Comparison of ENCODE assay signal across 8 cellular contexts in genomic region chr19:35155441-35155840, GRCh38. TPM values are rescaled to one million over a fixed set of nuclear protein-coding genes. Genes with fewer than 3 reads are reported as not detected.
A peak's percentile ranks its signal among the peaks of the same experiment; 100 is the strongest.
DNase-seq lines count a peak whose midpoint lies in the region; ATAC-seq and TF ChIP-seq lines count a peak whose summit lies in the region.

No MANE protein-coding gene starts in this region.

- H3K27me3 ChIP-seq in H7 (ENCODE audit: control insufficient read depth, insufficient read depth, low read length) (no peaks in the 10 kb centered on the region; the same call in 1 of the 2 replicates), skeletal muscle satellite cell (ENCODE audit: control insufficient read depth, insufficient read depth, low read length) (no peaks in the 10 kb centered on the region)

- no peak for ATAC-seq in omental fat pad (ENCODE audit: low FRiP score)

- peaks cover 22% of the 10 kb centered on the region for H3K4me1 ChIP-seq in skeletal muscle satellite cell (ENCODE audit: control insufficient read depth, insufficient read depth, low read length)

- H3K36me3 ChIP-seq in H7 (replicated peaks; ENCODE audit: control insufficient read depth, insufficient read depth, low read length), result peaks cover 17% of the 10 kb centered on the region
- H3K36me3 ChIP-seq in skeletal muscle satellite cell (ENCODE audit: insufficient read depth, low read length), result peaks cover 26% of the 10 kb centered on the region

- DNase-seq in H7, result no peak
- peak; percentile 60 for DNase-seq in activated CD4-positive, alpha-beta T cell treated with anti-CD3 and anti-CD28 coated beads for 48 hours
- DNase-seq in fibroblast of mammary gland (ENCODE audit: low read depth), result no peak
- no peak for DNase-seq in NCI-H1048 (lab: John Stamatoyannopoulos, UW)
- DNase-seq in omental fat pad (ENCODE audit: low spot score), result no peak
- DNase-seq in putamen (ENCODE audit: low spot score), result no peak
- no peak for DNase-seq in T-helper 9 cell

- H3K4me2 ChIP-seq in skeletal muscle satellite cell (ENCODE audit: low read length), result peak overlapping the region; percentile 92

- TF ChIP-seq CTCF in fibroblast of mammary gland (conservative IDR thresholded peaks at IDR 0.05; ENCODE audit: control insufficient read depth, insufficient read depth, low read depth, low read length) (no peak), omental fat pad (IDR thresholded peaks at IDR 0.05) (no peak)

- H3K9me3 ChIP-seq in skeletal muscle satellite cell (replicated peaks; ENCODE audit: low read length), result no peaks in the 10 kb centered on the region

- H3K9ac ChIP-seq in skeletal muscle satellite cell (ENCODE audit: low read depth, low read length), result peak overlapping the region; percentile 84

- H3K4me3 ChIP-seq in H7 (ENCODE audit: insufficient read depth, low read depth, low read length), result peak overlapping the region; percentile 85
- peak overlapping the region; percentile 91 for H3K4me3 ChIP-seq in fibroblast of mammary gland (ENCODE audit: control insufficient read depth, low read depth, low read length)
- H3K4me3 ChIP-seq in skeletal muscle satellite cell (ENCODE audit: low read length), result peak overlapping the region; percentile 89

RNA-seq across cellular contexts. Expression of gene FXYD5, which starts 0.9 kb away (rescaled TPM):
- total RNA-seq in H7 (2014; rRNA removed; shearing (Covaris generic)), result 101 and 115 TPM in 2 replicates
- 35.5 and 50.0 TPM in 2 replicates for total RNA-seq in skeletal muscle satellite cell (2012; rRNA removed)
- total RNA-seq in omental fat pad, result 100 to 1,000 TPM in 1 of 4 donors, 10 to 100 TPM in 3; 68.9 to 129 (median 88.8) TPM

RNA-seq across cellular contexts. Expression of gene FXYD7, which starts 12.4 kb away (rescaled TPM):
- 1.3 and 1.8 TPM in 2 replicates for total RNA-seq in H7 (2014; rRNA removed; shearing (Covaris generic))
- total RNA-seq in skeletal muscle satellite cell (2012; rRNA removed), result not detected in 2 replicates
- not detected for total RNA-seq in omental fat pad

RNA-seq across cellular contexts. Expression of gene FXYD1, which starts 16.8 kb away (rescaled TPM):
- total RNA-seq in H7 (2014; rRNA removed; shearing (Covaris generic)), result 5.0 and 6.1 TPM in 2 replicates
- total RNA-seq in skeletal muscle satellite cell (2012; rRNA removed), result 0.51 and 1.1 TPM in 2 replicates
- 10 to 100 TPM; 20.5 to 32.2 (median 25.7) TPM for total RNA-seq in omental fat pad

RNA-seq across cellular contexts. Expression of gene LGI4, which starts 20.6 kb away (rescaled TPM):
- total RNA-seq in H7 (2014; rRNA removed; shearing (Covaris generic)), result 2.9 and 10.4 TPM in 2 replicates
- 0.44 TPM in 1 of 2 replicates, not detected in the other for total RNA-seq in skeletal muscle satellite cell (2012; rRNA removed)
- 10 to 100 TPM in 1 of 4 donors, 1 to 10 TPM in 3; 6.2 to 31.1 (median 8.3) TPM for total RNA-seq in omental fat pad

RNA-seq across cellular contexts. Expression of gene FXYD3, which starts 39.8 kb away (rescaled TPM):
- not detected in 2 replicates for total RNA-seq in H7 (2014; rRNA removed; shearing (Covaris generic))
- not detected in 2 replicates for total RNA-seq in skeletal muscle satellite cell (2012; rRNA removed)
- total RNA-seq in omental fat pad, result 1 to 10 TPM in 1 of 4 donors, under 1 TPM in 1, not detected in 2; 0.38 to 2.6 TPM
